In genomic region chr1:44217809-44218410, GRCh38 we compare ENCODE assay signal across 8 cellular contexts. TPM values are rescaled to one million over a fixed set of nuclear protein-coding genes. Genes with fewer than 3 reads are reported as not detected.
DNase-seq lines count a peak whose midpoint lies in the region; ATAC-seq and TF ChIP-seq lines count a peak whose summit lies in the region.

No MANE protein-coding gene starts in this region.

- H3K4me1 ChIP-seq in cardiac muscle cell (ENCODE audit: low read depth) (peaks cover 5% of the 10 kb centered on the region), prostate gland (replicated peaks) (peaks cover 8% of the 10 kb centered on the region), uterus (no peaks in the 10 kb centered on the region)

- TF ChIP-seq CTCF in GM12873 (IDR thresholded peaks at IDR 0.05; ENCODE audit: insufficient read depth, low read depth, low read length, missing control alignments), result peak; percentile 97
- TF ChIP-seq CTCF in cardiac muscle cell (IDR thresholded peaks at IDR 0.05; ENCODE audit: low read depth, low read length), result peak; percentile 89
- peak; percentile 59 to 84 (median 78) for TF ChIP-seq CTCF in prostate gland (IDR thresholded peaks at IDR 0.05)
- peak; percentile 81 to 85 (median 84) for TF ChIP-seq CTCF in uterus (IDR thresholded peaks at IDR 0.05)

- H3K36me3 ChIP-seq in cardiac muscle cell (peaks cover 28% of the 10 kb centered on the region), prostate gland (peaks cover 4 to 13% of the 10 kb centered on the region in 2 donors), uterus (no peaks in the 10 kb centered on the region)

- intact Hi-C loops in prostate gland (cut with DNase I), result loop anchor here (2.0 to 10.0 kb wide), 4 partner anchors 77 to 434 kb away; partner anchors contain the start of gene ERI3
- intact Hi-C loops in uterus (cut with DNase I; ENCODE audit: low total_unique reads), result no loop called here

- H3K4me3 ChIP-seq in cardiac muscle cell (no peak overlapping the region), prostate gland (no peak overlapping the region), uterus (no peak overlapping the region)

- no peak for ATAC-seq in HG02623 (IDR thresholded peaks at IDR 0.05; ENCODE audit: unreplicated experiment)

- H3K27me3 ChIP-seq in cardiac muscle cell (no peaks in the 10 kb centered on the region), prostate gland (replicated peaks; ENCODE audit: insufficient read depth) (no peaks in the 10 kb centered on the region), uterus (no peaks in the 10 kb centered on the region)

- peak; percentile 69 for DNase-seq in NCI-H1092 (lab: John Stamatoyannopoulos, UW)
- DNase-seq in SW480 (ENCODE audit: low spot score), result peak; percentile 69
- peak; percentile 56 for DNase-seq in activated naive CD8-positive, alpha-beta T cell treated with anti-CD3 and anti-CD28 coated beads, Interleukin-2, amount 50 U/mL, for 16 hours (ENCODE audit: low read depth, low spot score)
- DNase-seq in cardiac muscle cell (ENCODE audit: low read depth in 1 of 2, low spot score in 1 of 2), result peak; percentile 75 to 86
- DNase-seq in prostate gland (ENCODE audit: low spot score), result peak; percentile 62
- DNase-seq in uterus, result peak; percentile 79 to 80

- TF ChIP-seq POLR2A in prostate gland (IDR thresholded peaks at IDR 0.05), result no peak
- TF ChIP-seq POLR2A in uterus (IDR thresholded peaks at IDR 0.05), result no peak

- H3K27ac ChIP-seq in cardiac muscle cell (no peak overlapping the region), prostate gland (no peak overlapping the region), uterus (no peak overlapping the region)

- WGBS in prostate gland, result 66% methylated on average over 4 of the region's 4 CpGs

- H3K9me3 ChIP-seq in cardiac muscle cell (ENCODE audit: low read depth) (no peaks in the 10 kb centered on the region), prostate gland (no peaks in the 10 kb centered on the region), uterus (no peaks in the 10 kb centered on the region)

RNA-seq across cellular contexts. Expression of gene DMAP1, which starts 4.6 kb away (rescaled TPM):
- total RNA-seq in cardiac muscle cell (49.5 and 93.3 TPM in 2 replicates), prostate gland (10 to 100 TPM; 50.6 to 84.0 TPM), uterus (10 to 100 TPM; 11.0 to 46.0 (median 25.3) TPM)
- 77.5 and 84.1 TPM in 2 replicates for polyA plus RNA-seq in cardiac muscle cell
